24 cellular contexts compared by ENCODE assay signal in the genomic region with DNA sequence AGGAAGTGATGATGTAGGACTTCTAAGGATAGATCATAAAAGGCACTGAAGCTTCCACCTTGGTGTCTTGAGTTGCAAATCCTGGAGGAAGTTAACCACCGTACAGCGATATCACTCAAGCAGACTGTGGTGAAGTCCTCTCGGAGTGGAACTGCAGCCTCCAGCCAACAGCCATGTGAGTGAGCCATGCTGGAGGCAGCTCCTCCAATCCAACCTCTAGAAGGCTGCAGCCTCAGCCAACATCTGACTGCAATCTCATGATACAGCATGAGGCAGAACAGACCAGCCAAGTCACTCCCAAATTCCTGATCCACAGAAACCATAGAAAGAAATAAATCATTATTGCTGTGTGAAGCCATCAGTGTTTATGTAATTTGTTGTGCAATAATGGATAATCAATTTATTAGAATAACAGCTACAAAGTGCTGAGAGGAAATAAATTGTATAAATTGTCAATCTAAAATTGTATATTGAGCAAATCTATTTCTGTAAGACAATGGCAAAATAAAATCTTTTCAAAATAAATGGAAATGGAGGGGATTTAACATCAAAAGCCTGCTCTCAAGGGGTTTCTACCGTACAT.
"Had no signal": no experiment of that assay in that cellular context is flagged by ENCODE, and none has a peak within 500 bp of the region (broad histone marks: within the 10 kb centered on the region; RNA-seq: fewer than 3 reads in every experiment).

No MANE protein-coding gene starts in this region.

- H3K27me3 Mint-ChIP-seq: naive thymus-derived CD8-positive, alpha-beta T cell had no signal

- H3K27me3 ChIP-seq: ascending aorta, brain microvascular endothelial cell, sigmoid colon, testis had no signal

- H3K79me2 ChIP-seq: parathyroid adenoma had no signal

- H3K36me3 ChIP-seq: ascending aorta, brain microvascular endothelial cell, left ventricle myocardium inferior, neutrophil, sigmoid colon had no signal

- H3K4me1 ChIP-seq: parathyroid adenoma had no signal

- H3K4me2 ChIP-seq: smooth muscle cell had no signal

- H3K4me3 Mint-ChIP-seq: activated T-cell treated with anti-CD3 and anti-CD28 coated beads, Interleukin-2, amount 50 U/mL, for 72 hours; central memory CD8-positive, alpha-beta T cell; mesothelial cell of epicardium; naive thymus-derived CD8-positive, alpha-beta T cell; stimulated activated memory B cell treated with anti-CD40 and anti-IgM and Interleukin-4, amounts not matched to agents 10 μg/mL and 1 μg/mL and 100 μg/mL, for 72 hours had no signal

- H3K9me3 ChIP-seq: ascending aorta, left ventricle myocardium inferior, neutrophil, sigmoid colon, testis had no signal

- H3K27ac Mint-ChIP-seq: activated naive CD4-positive, alpha-beta T cell treated with anti-CD3 and anti-CD28 coated beads, Interleukin-2, amount 50 U/mL, for 72 hours; activated T-cell treated with anti-CD3 and anti-CD28 coated beads, Interleukin-2, amount 50 U/mL, for 72 hours; mesothelial cell of epicardium; stimulated activated memory B cell treated with anti-CD40 and anti-IgM and Interleukin-4, amounts not matched to agents 10 μg/mL and 1 μg/mL and 100 μg/mL, for 72 hours had no signal

- H2AFZ ChIP-seq: parathyroid adenoma had no signal

- H3K9ac ChIP-seq: parathyroid adenoma had no signal

- H3K9me3 Mint-ChIP-seq: central memory CD8-positive, alpha-beta T cell; mesothelial cell of epicardium; naive thymus-derived CD8-positive, alpha-beta T cell had no signal

- H3K4me3 ChIP-seq: ascending aorta, left ventricle myocardium inferior, sigmoid colon, smooth muscle cell, testis had no signal

- ATAC-seq: activated naive CD4-positive, alpha-beta T cell treated with anti-CD3 and anti-CD28 coated beads, Interleukin-2, amount 50 U/mL, for 72 hours; activated T-cell treated with anti-CD3 and anti-CD28 coated beads, Interleukin-2, amount 50 U/mL, for 72 hours; naive thymus-derived CD8-positive, alpha-beta T cell; SK-N-SH treated with all-trans-retinoic acid at 6 μM for 48 hours; stimulated activated memory B cell treated with anti-CD40 and anti-IgM and Interleukin-4, amounts not matched to agents 10 μg/mL and 1 μg/mL and 100 μg/mL, for 72 hours had no signal

- H3K27ac ChIP-seq: ascending aorta, brain microvascular endothelial cell, epithelial cell of prostate, left ventricle myocardium inferior, neutrophil, parathyroid adenoma, sigmoid colon, testis, VCaP had no signal

- DNase-seq: activated CD4-positive, alpha-beta T cell treated with anti-CD3 and anti-CD28 coated beads, Interleukin-2, amount 50 U/mL, for 1 hour; activated CD4-positive, CD25-positive, alpha-beta regulatory T cell treated with anti-CD3 and anti-CD28 coated beads, Interleukin-2, amount 50 U/mL, for 72 hours; activated gamma-delta T cell; activated T-cell treated with anti-CD3 and anti-CD28 coated beads, Interleukin-2, amount 50 U/mL, for 72 hours; brain microvascular endothelial cell; hippocampal formation; left ventricle myocardium inferior; mammary epithelial cell; naive thymus-derived CD8-positive, alpha-beta T cell; sigmoid colon; stimulated activated CD4-positive, alpha-beta T cell treated with anti-CD3 and anti-CD28 coated beads, Interleukin-15, amount 100 ng/mL, for 24 hours; testis; trophoblast cell had no signal

- H3K36me3 Mint-ChIP-seq: activated naive CD4-positive, alpha-beta T cell treated with anti-CD3 and anti-CD28 coated beads, Interleukin-2, amount 50 U/mL, for 72 hours; mesothelial cell of epicardium; naive thymus-derived CD8-positive, alpha-beta T cell; stimulated activated memory B cell treated with anti-CD40 and anti-IgM and Interleukin-4, amounts not matched to agents 10 μg/mL and 1 μg/mL and 100 μg/mL, for 72 hours had no signal
